In the genomic region with DNA sequence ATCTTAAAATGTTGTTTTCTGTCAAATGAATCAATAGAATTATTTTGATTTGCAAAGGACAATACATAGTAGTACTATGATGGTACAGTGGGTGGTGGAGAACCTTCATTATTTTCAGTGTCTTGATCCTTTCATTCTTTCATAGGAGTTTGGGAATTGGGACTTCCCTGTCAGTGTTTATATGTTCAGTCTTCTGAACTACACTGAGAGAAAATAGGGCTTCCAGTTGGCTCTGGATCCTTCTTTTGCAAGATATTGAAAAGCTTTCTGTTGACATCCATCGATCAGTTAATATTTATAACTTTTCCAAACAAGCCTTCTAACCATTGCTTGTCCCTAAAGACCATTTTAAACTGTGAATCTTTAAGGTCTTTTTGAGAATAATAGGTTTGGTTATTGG, we compare ENCODE assay signal across 26 cellular contexts.
"Had no signal": no experiment of that assay in that cellular context is flagged by ENCODE, and none has a peak within 500 bp of the region (broad histone marks: within the 10 kb centered on the region; RNA-seq: fewer than 3 reads in every experiment).

No MANE protein-coding gene starts in this region.

- DNase-seq: stimulated activated CD4-positive, alpha-beta T cell treated with anti-CD3 and anti-CD28 coated beads, Interleukin-2, amount 100 ng/mL, for 48 hours; stimulated activated CD4-positive, alpha-beta T cell treated with anti-CD3 and anti-CD28 coated beads, Interleukin-4, amount 100 ng/mL, for 1 hour; stimulated activated CD4-positive, alpha-beta T cell treated with anti-CD3 and anti-CD28 coated beads, Interleukin-4, amount 100 ng/mL, for 24 hours; stimulated activated CD4-positive, alpha-beta T cell treated with anti-CD3 and anti-CD28 coated beads, Interleukin-4, amount 100 ng/mL, for 4 hours; stimulated activated CD8-positive, alpha-beta memory T cell treated with anti-CD3 and anti-CD28 coated beads, Interleukin-4, amount 100 ng/mL, for 48 hours; stimulated activated naive B cell treated with anti-CD40 and anti-IgM and Interleukin-4, amounts not matched to agents 10 μg/mL and 1 μg/mL and 100 μg/mL, for 72 hours; stimulated activated naive CD4-positive, alpha-beta T cell; stimulated activated naive CD4-positive, alpha-beta T cell treated with Interleukin-2 at 50 U/mL for 16 hours; stimulated activated naive CD8-positive, alpha-beta T cell treated with anti-CD3 and anti-CD28 coated beads, Interleukin-15, amount 100 ng/mL, for 72 hours; stimulated activated naive CD8-positive, alpha-beta T cell treated with anti-CD3 and anti-CD28 coated beads, Interleukin-15, Interleukin-2, amounts not matched to agents 100 U/mL and 50 U/mL, for 24 hours; stomach; substantia nigra; testis; thyroid gland; tibial artery; transverse colon; upper lobe of left lung; upper lobe of right lung; uterus had no signal

- H3K9me3 ChIP-seq: stomach, suprapubic skin, testis, thoracic aorta, thyroid gland, tibial artery, tibial nerve, transverse colon, upper lobe of left lung, upper lobe of right lung, uterus, vagina had no signal

- H3K27me3 ChIP-seq: stomach, suprapubic skin, testis, thyroid gland, tibial artery, tibial nerve, transverse colon, upper lobe of left lung, upper lobe of right lung, uterus, vagina had no signal

- H3K27ac ChIP-seq: stomach, suprapubic skin, testis, thoracic aorta, thyroid gland, tibial artery, transverse colon, upper lobe of left lung, upper lobe of right lung, uterus, vagina had no signal

- H3K4me3 ChIP-seq: stomach, suprapubic skin, testis, thoracic aorta, thyroid gland, tibial artery, tibial nerve, transverse colon, upper lobe of left lung, upper lobe of right lung, uterus, vagina had no signal

- ATAC-seq: stimulated activated effector memory CD8-positive, alpha-beta T cell treated with anti-CD3 and anti-CD28 coated beads, Interleukin-12 subunit alpha, Interleukin-12 subunit beta, amount 100 ng/mL, for 72 hours; stimulated activated memory B cell treated with anti-CD40 and anti-IgM and Interleukin-4, amounts not matched to agents 10 μg/mL and 1 μg/mL and 100 μg/mL, for 72 hours; stimulated activated naive B cell treated with anti-CD40 and anti-IgM and Interleukin-4, amounts not matched to agents 10 μg/mL and 1 μg/mL and 100 μg/mL, for 72 hours; stimulated activated naive CD8-positive, alpha-beta T cell treated with anti-CD3 and anti-CD28 coated beads, Interleukin-15, amount 100 ng/mL, for 72 hours; stimulated activated naive CD8-positive, alpha-beta T cell treated with anti-CD3 and anti-CD28 coated beads, Interleukin-15, Interleukin-2, amounts not matched to agents 100 U/mL and 50 U/mL, for 24 hours; upper lobe of right lung had no signal

- FAIRE-seq: urothelium cell line had no signal

- H3K36me3 ChIP-seq: stomach, suprapubic skin, thoracic aorta, thyroid gland, tibial artery, tibial nerve, transverse colon, upper lobe of left lung, upper lobe of right lung, uterus, vagina had no signal

- H3K4me1 ChIP-seq: stomach, suprapubic skin, thyroid gland, tibial artery, transverse colon, upper lobe of left lung, upper lobe of right lung, uterus, vagina had no signal
